21 cellular contexts compared by ENCODE assay signal in the genomic region with DNA sequence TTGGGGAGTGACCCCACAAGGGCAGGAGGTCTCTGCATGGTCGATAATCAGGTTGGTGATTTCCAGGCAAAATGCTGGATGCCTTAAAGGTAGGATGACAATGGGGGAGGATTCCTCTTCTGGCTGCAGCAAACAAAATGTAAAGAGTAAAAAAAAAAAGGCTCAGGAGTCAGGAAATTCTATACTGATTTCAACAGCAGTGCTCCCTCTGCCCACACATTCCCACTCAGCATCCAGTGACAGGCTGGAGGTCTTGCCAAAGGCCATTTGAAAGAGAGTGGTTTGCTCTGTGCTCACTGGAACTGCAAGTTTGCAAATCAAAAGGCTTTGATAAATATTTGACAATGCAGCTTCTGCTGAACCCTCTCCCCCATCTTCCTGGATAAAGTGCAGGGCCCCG.
"Had no signal": no experiment of that assay in that cellular context is flagged by ENCODE, and none has a peak within 500 bp of the region (broad histone marks: within the 10 kb centered on the region; RNA-seq: fewer than 3 reads in every experiment).

No MANE protein-coding gene starts in this region.

- H3K9me3 ChIP-seq: adrenal gland, body of pancreas, heart right ventricle, mucosa of descending colon, transverse colon had no signal

- ATAC-seq: body of pancreas; heart right ventricle; left lobe of liver; mucosa of descending colon; natural killer cell; stimulated activated memory B cell treated with anti-CD40 and anti-IgM and Interleukin-4, amounts not matched to agents 10 μg/mL and 1 μg/mL and 100 μg/mL, for 72 hours; T-helper 17 cell; WTC11 had no signal

- H3K4me1 Mint-ChIP-seq: activated CD4-positive, alpha-beta T cell treated with anti-CD3 and anti-CD28 coated beads, Interleukin-2, amount 10 ng/mL, durations not matched to agents 24 days and 14 days; activated naive CD4-positive, alpha-beta T cell treated with anti-CD3 and anti-CD28 coated beads, Interleukin-2, amount 10 ng/mL, durations not matched to agents 7 days and 5 days; central memory CD8-positive, alpha-beta T cell; natural killer cell; T-helper 17 cell had no signal

- H3K36me3 Mint-ChIP-seq: activated naive CD4-positive, alpha-beta T cell treated with anti-CD3 and anti-CD28 coated beads, Interleukin-2, amount 10 ng/mL, durations not matched to agents 7 days and 5 days; natural killer cell; stimulated activated memory B cell treated with anti-CD40 and anti-IgM and Interleukin-4, amounts not matched to agents 10 μg/mL and 1 μg/mL and 100 μg/mL, for 72 hours; WTC11 had no signal

- H3K9ac ChIP-seq: parathyroid adenoma had no signal

- H3K4me1 ChIP-seq: adrenal gland, body of pancreas, parathyroid adenoma, transverse colon had no signal

- H3K27me3 ChIP-seq: adrenal gland, body of pancreas, heart right ventricle, transverse colon had no signal

- H3K9me3 Mint-ChIP-seq: activated CD4-positive, alpha-beta T cell treated with anti-CD3 and anti-CD28 coated beads, Interleukin-2, amount 10 ng/mL, durations not matched to agents 24 days and 14 days; activated naive CD4-positive, alpha-beta T cell treated with anti-CD3 and anti-CD28 coated beads, Interleukin-2, amount 10 ng/mL, durations not matched to agents 7 days and 5 days; activated T-helper 2 cell treated with anti-CD3 and anti-CD28 coated beads, Interferon-gamma antibody, Interleukin-2, Interleukin-4, amounts not matched to agents 10 μg/mL and 5 μg/mL and 100 μg/mL, durations not matched to agents 14 hours and 24 hours and 36 hours; central memory CD8-positive, alpha-beta T cell; natural killer cell; stimulated activated memory B cell treated with anti-CD40 and anti-IgM and Interleukin-4, amounts not matched to agents 10 μg/mL and 1 μg/mL and 100 μg/mL, for 72 hours; WTC11 had no signal

- H3K79me2 ChIP-seq: parathyroid adenoma had no signal

- H3K27ac Mint-ChIP-seq: activated CD4-positive, alpha-beta T cell treated with anti-CD3 and anti-CD28 coated beads, Interleukin-2, amount 10 ng/mL, durations not matched to agents 24 days and 14 days; activated naive CD4-positive, alpha-beta T cell treated with anti-CD3 and anti-CD28 coated beads, Interleukin-2, amount 10 ng/mL, durations not matched to agents 7 days and 5 days; activated T-helper 2 cell treated with anti-CD3 and anti-CD28 coated beads, Interferon-gamma antibody, Interleukin-2, Interleukin-4, amounts not matched to agents 10 μg/mL and 5 μg/mL and 100 μg/mL, durations not matched to agents 14 hours and 24 hours and 36 hours; natural killer cell; stimulated activated memory B cell treated with anti-CD40 and anti-IgM and Interleukin-4, amounts not matched to agents 10 μg/mL and 1 μg/mL and 100 μg/mL, for 72 hours; WTC11 had no signal

- H3K27ac ChIP-seq: adrenal gland, body of pancreas, heart right ventricle, parathyroid adenoma, transverse colon had no signal

- FAIRE-seq: frontal cortex, islet of Langerhans had no signal

- H3K27me3 Mint-ChIP-seq: activated CD4-positive, alpha-beta T cell treated with anti-CD3 and anti-CD28 coated beads, Interleukin-2, amount 10 ng/mL, durations not matched to agents 24 days and 14 days; activated naive CD4-positive, alpha-beta T cell treated with anti-CD3 and anti-CD28 coated beads, Interleukin-2, amount 10 ng/mL, durations not matched to agents 7 days and 5 days had no signal

- H3K4me3 ChIP-seq: adrenal gland, body of pancreas, heart right ventricle, mucosa of descending colon, smooth muscle cell, transverse colon had no signal

- H3K4me3 Mint-ChIP-seq: activated CD4-positive, alpha-beta T cell treated with anti-CD3 and anti-CD28 coated beads, Interleukin-2, amount 10 ng/mL, durations not matched to agents 24 days and 14 days; activated naive CD4-positive, alpha-beta T cell treated with anti-CD3 and anti-CD28 coated beads, Interleukin-2, amount 10 ng/mL, durations not matched to agents 7 days and 5 days; central memory CD8-positive, alpha-beta T cell; natural killer cell; stimulated activated memory B cell treated with anti-CD40 and anti-IgM and Interleukin-4, amounts not matched to agents 10 μg/mL and 1 μg/mL and 100 μg/mL, for 72 hours; T-helper 17 cell; WTC11 had no signal

- DNase-seq: activated CD4-positive, alpha-beta T cell treated with anti-CD3 and anti-CD28 coated beads, Interleukin-2, amount 10 ng/mL, durations not matched to agents 24 days and 14 days; activated naive CD4-positive, alpha-beta T cell treated with anti-CD3 and anti-CD28 coated beads, Interleukin-2, amount 10 ng/mL, durations not matched to agents 7 days and 5 days; adrenal gland; body of pancreas; dermis blood vessel endothelial cell; erythroblast; heart right ventricle; mammary epithelial cell; mucosa of descending colon; natural killer cell; T-helper 17 cell; transverse colon had no signal

- H3K4me2 ChIP-seq: smooth muscle cell had no signal

- H3K36me3 ChIP-seq: adrenal gland, heart right ventricle, transverse colon had no signal

- H2AFZ ChIP-seq: parathyroid adenoma had no signal
